Comparison of ENCODE assay signal across 1 cellular context in genomic region chr3:116777181-116777840, GRCh38.
TF ChIP-seq lines count a peak whose summit lies in the region.

No MANE protein-coding gene starts in this region.

TF ChIP-seq in GM23338, 12 proteins besides CTCF, POLR2A, EP300 and RAD21 (continued from another document):
- no peak for TF ChIP-seq ZNF462 (CRISPR knock-in tag; IDR thresholded peaks at IDR 0.05)
- no peak for TF ChIP-seq JUNB (IDR thresholded peaks at IDR 0.05; ENCODE audit: unreplicated experiment)
- no peak for TF ChIP-seq ZNF331 (CRISPR knock-in tag; IDR thresholded peaks at IDR 0.05; ENCODE audit: low read depth)
- TF ChIP-seq ETS1 (IDR thresholded peaks at IDR 0.05), result no peak
- TF ChIP-seq EZH2phosphoT487 (IDR thresholded peaks at IDR 0.05; ENCODE audit: unreplicated experiment), result no peak
- no peak for TF ChIP-seq NANOG (IDR thresholded peaks at IDR 0.05; ENCODE audit: borderline replicate concordance)
